Comparison of ENCODE assay signal across 17 cellular contexts in genomic region chr6:116314878-116315277, GRCh38. TPM values are rescaled to one million over a fixed set of nuclear protein-coding genes. Genes with fewer than 3 reads are reported as not detected.
DNase-seq lines count a peak whose midpoint lies in the region; ATAC-seq and TF ChIP-seq lines count a peak whose summit lies in the region.
"Had no signal": no experiment of that assay in that cellular context is flagged by ENCODE, and none has a peak within 500 bp of the region (broad histone marks: within the 10 kb centered on the region; RNA-seq: fewer than 3 reads in every experiment).

No MANE protein-coding gene starts in this region.

- H3K9me3 ChIP-seq in SK-N-SH, result no peaks in the 10 kb centered on the region
- H3K9me3 ChIP-seq: BLaER1 had no signal

- H3K36me3 ChIP-seq in SK-N-SH (replicated peaks in 1 of 2; ENCODE audit: control insufficient read depth in 1 of 2, insufficient read depth in 2 of 2, low read length in 1 of 2), result no peaks in the 10 kb centered on the region
- H3K36me3 ChIP-seq: BLaER1 had no signal

- H3K9ac ChIP-seq in SK-N-SH, result no peak overlapping the region
- H3K9ac ChIP-seq: BLaER1, parathyroid adenoma had no signal

- no peak for TF ChIP-seq RAD21 in SK-N-SH (IDR thresholded peaks at IDR 0.05; ENCODE audit: low read length)

- peaks cover 23% of the 10 kb centered on the region for H3K4me1 Mint-ChIP-seq in progenitor cell of endocrine pancreas (ENCODE audit: low read depth)

- H3K4me3 Mint-ChIP-seq in progenitor cell of endocrine pancreas (ENCODE audit: low read depth), result no peak overlapping the region

- no peaks in the 10 kb centered on the region for H3K9me2 ChIP-seq in SK-N-SH

- DNase-seq in GM10248 (ENCODE audit: extremely low spot score) (peak; percentile 25), MV-4-11 (lab: John Stamatoyannopoulos, UW) (peak; percentile 47), glomerular visceral epithelial cell (ENCODE audit: extremely low spot score) (peak; percentile 5), LoVo (ENCODE audit: low spot score) (no peak), NCI-H2107 (lab: John Stamatoyannopoulos, UW) (no peak), progenitor cell of endocrine pancreas (ENCODE audit: low spot score, unreplicated experiment) (no peak), SK-N-SH (no peak)
- DNase-seq: NCI-H1105; NCI-H526; stimulated activated CD4-positive, alpha-beta T cell treated with anti-CD3 and anti-CD28 coated beads, Interleukin-1b, Interleukin-23, amount 100 ng/mL, for 48 hours; stimulated activated naive CD4-positive, alpha-beta T cell treated with Interleukin-2 at 50 U/mL for 16 hours had no signal

- peaks cover 0 to 12% of the 10 kb centered on the region in 2 experiments; a peak in 1 of 4 replicates for H3K4me1 ChIP-seq in SK-N-SH (ENCODE audit: control insufficient read depth in 1 of 2, insufficient read depth in 2 of 2, low read depth in 1 of 2, low read length in 1 of 2)
- H3K4me1 ChIP-seq: parathyroid adenoma had no signal

- CTCF ChIA-PET in GM10248 (lab: Yijun Ruan, JAX) (interaction anchor here (0.8 to 1.2 kb wide), 4 partner anchors 10 to 129 kb away, joined by 3 to 4 read pairs (median 3); no protein-coding TSS in a partner anchor), SK-N-SH (lab: Yijun Ruan, JAX) (interaction anchor here (0.7 to 1.4 kb wide), 2 partner anchors 18 to 246 kb away, joined by 3 read pairs; no protein-coding TSS in a partner anchor)

- POLR2A ChIA-PET in GM10248 (lab: Yijun Ruan, JAX) (no interaction called here), SK-N-SH (lab: Yijun Ruan, JAX) (no interaction called here)

- peaks cover 3% of the 10 kb centered on the region for H3K36me3 Mint-ChIP-seq in progenitor cell of endocrine pancreas (ENCODE audit: insufficient read depth)

- no peak overlapping the region for H3K4me2 ChIP-seq in SK-N-SH
- H3K4me2 ChIP-seq: hepatocyte had no signal

- peak; percentile 64 for ATAC-seq in GM21786 (IDR thresholded peaks at IDR 0.05; ENCODE audit: unreplicated experiment)
- ATAC-seq: activated CD4-positive, CD25-positive, alpha-beta regulatory T cell treated with anti-CD3 and anti-CD28 coated beads, Interleukin-2, amount 50 U/mL, for 24 hours had no signal

- H3F3A ChIP-seq in SK-N-SH (replicated peaks; ENCODE audit: insufficient read depth), result no peaks in the 10 kb centered on the region

- H3K4me3 ChIP-seq in SK-N-SH (ENCODE audit: low read depth in 2 of 2, low read length in 1 of 2), result no peak overlapping the region
- H3K4me3 ChIP-seq: BLaER1, hepatocyte had no signal

- no peak overlapping the region for H2AFZ ChIP-seq in SK-N-SH (ENCODE audit: low read depth)
- H2AFZ ChIP-seq: hepatocyte, parathyroid adenoma had no signal

- H3K9me3 Mint-ChIP-seq in progenitor cell of endocrine pancreas (ENCODE audit: low read depth), result peaks cover 3% of the 10 kb centered on the region

- no peak overlapping the region for H3K27ac Mint-ChIP-seq in progenitor cell of endocrine pancreas

- TF ChIP-seq EP300 in SK-N-SH (IDR thresholded peaks at IDR 0.05; ENCODE audit: borderline replicate concordance in 1 of 2, low read depth in 1 of 2, low read length in 1 of 2), result no peak

- H3K27me3 Mint-ChIP-seq in progenitor cell of endocrine pancreas, result no peaks in the 10 kb centered on the region

- no peak overlapping the region for H3K27ac ChIP-seq in SK-N-SH (ENCODE audit: low read depth in 2 of 2, low read length in 1 of 2)
- H3K27ac ChIP-seq: BLaER1, epithelial cell of prostate, hepatocyte, parathyroid adenoma had no signal

- TF ChIP-seq CTCF in GM10248 (IDR thresholded peaks at IDR 0.05; ENCODE audit: control extremely low read depth, extremely low read depth, low read depth, missing control alignments), result no peak
- TF ChIP-seq CTCF in progenitor cell of endocrine pancreas (IDR thresholded peaks at IDR 0.05; ENCODE audit: unreplicated experiment), result no peak
- TF ChIP-seq CTCF in SK-N-SH (IDR thresholded peaks at IDR 0.05), result no peak

- no peaks in the 10 kb centered on the region for H3K27me3 ChIP-seq in SK-N-SH (ENCODE audit: insufficient read depth)
- H3K27me3 ChIP-seq: BLaER1, hepatocyte had no signal

- H3K79me2 ChIP-seq in SK-N-SH (ENCODE audit: insufficient read depth), result no peaks in the 10 kb centered on the region
- H3K79me2 ChIP-seq: hepatocyte, parathyroid adenoma had no signal

- H4K20me1 ChIP-seq in SK-N-SH (ENCODE audit: insufficient read depth), result no peaks in the 10 kb centered on the region
- H4K20me1 ChIP-seq: BLaER1 had no signal

TF ChIP-seq in SK-N-SH, 30 proteins besides CTCF, POLR2A, EP300 and RAD21:
- TF ChIP-seq GATA2 (CRISPR knock-in tag; IDR thresholded peaks at IDR 0.05) (no peak), EZH2phosphoT487 (IDR thresholded peaks at IDR 0.05; ENCODE audit: borderline replicate concordance, low read depth) (no peak), MXI1 (IDR thresholded peaks at IDR 0.05; ENCODE audit: low read depth, low read length) (no peak), ZBTB33 (IDR thresholded peaks at IDR 0.05; ENCODE audit: borderline replicate concordance, low read depth) (no peak), TAF1 (IDR thresholded peaks at IDR 0.05; ENCODE audit: borderline replicate concordance, low read depth, low read length) (no peak), CHD2 (IDR thresholded peaks at IDR 0.05; ENCODE audit: low read length, partially characterized antibody) (no peak), FOSL2 (IDR thresholded peaks at IDR 0.05; ENCODE audit: borderline replicate concordance, low read depth) (no peak), SIN3A (IDR thresholded peaks at IDR 0.05; ENCODE audit: borderline replicate concordance, low read depth, low read length) (no peak), NFIC (IDR thresholded peaks at IDR 0.05; ENCODE audit: borderline replicate concordance) (no peak), TCF12 (IDR thresholded peaks at IDR 0.05) (no peak), RCOR1 (IDR thresholded peaks at IDR 0.05; ENCODE audit: low read length) (no peak), IRF3 (IDR thresholded peaks at IDR 0.05; ENCODE audit: low read depth, low read length) (no peak), RXRA (IDR thresholded peaks at IDR 0.05; ENCODE audit: borderline replicate concordance, low read depth) (no peak)
- TF ChIP-seq, protein P1, sequence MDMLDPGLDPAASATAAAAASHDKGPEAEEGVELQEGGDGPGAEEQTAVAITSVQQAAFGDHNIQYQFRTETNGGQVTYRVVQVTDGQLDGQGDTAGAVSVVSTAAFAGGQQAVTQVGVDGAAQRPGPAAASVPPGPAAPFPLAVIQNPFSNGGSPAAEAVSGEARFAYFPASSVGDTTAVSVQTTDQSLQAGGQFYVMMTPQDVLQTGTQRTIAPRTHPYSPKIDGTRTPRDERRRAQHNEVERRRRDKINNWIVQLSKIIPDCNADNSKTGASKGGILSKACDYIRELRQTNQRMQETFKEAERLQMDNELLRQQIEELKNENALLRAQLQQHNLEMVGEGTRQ (IDR thresholded peaks at IDR 0.05; ENCODE audit: borderline replicate concordance, low read depth, low read length), result no peak

RNA-seq across cellular contexts. Expression of gene TSPYL1, which starts 35.1 kb away (rescaled TPM):
- total RNA-seq in progenitor cell of endocrine pancreas, result 101 and 102 TPM in 2 replicates
- 27.9 and 31.7 TPM in 2 replicates for polyA plus RNA-seq in SK-N-SH (2012; rRNA removed)
- 26.8 and 27.8 TPM in 2 replicates for polyA plus RNA-seq in SK-N-SH (2012; cell fraction: cytosol; rRNA removed)
- 13.0 and 19.1 TPM in 2 replicates for polyA plus RNA-seq in SK-N-SH (2012; cell fraction: nucleus; rRNA removed)

RNA-seq across cellular contexts. Expression of gene DSE, which starts 55.9 kb away (rescaled TPM):
- 20.4 and 21.4 TPM in 2 replicates for total RNA-seq in progenitor cell of endocrine pancreas
- 12.7 and 17.4 TPM in 2 replicates for polyA plus RNA-seq in SK-N-SH (2012; rRNA removed)
- 13.5 and 13.9 TPM in 2 replicates for polyA plus RNA-seq in SK-N-SH (2012; cell fraction: cytosol; rRNA removed)
- 19.6 and 19.8 TPM in 2 replicates for polyA plus RNA-seq in SK-N-SH (2012; cell fraction: nucleus; rRNA removed)

Comparison
In these comparisons a context has a peak if more than half of its experiments do, and no peak if none do; other contexts are left out.
1. DNase-seq: peak in GM10248 (single experiment), MV-4-11 (single experiment) and glomerular visceral epithelial cell (single experiment); none in LoVo (single experiment), NCI-H2107 (single experiment), progenitor cell of endocrine pancreas (single experiment) and SK-N-SH (single experiment).